23 cellular contexts compared by ENCODE assay signal in genomic region chr12:124082676-124083075, GRCh38.
"Had no signal": no experiment of that assay in that cellular context is flagged by ENCODE, and none has a peak within 500 bp of the region (broad histone marks: within the 10 kb centered on the region; RNA-seq: fewer than 3 reads in every experiment).

No MANE protein-coding gene starts in this region.

- H3K27ac Mint-ChIP-seq: dendritic cell treated with granulocyte-macrophage colony-stimulating factor and Interleukin-4, amounts not matched to agents 40 ng/mL and 50 ng/mL, for 4 days; effector memory CD8-positive, alpha-beta T cell; immature natural killer cell; nephron; progenitor cell of endocrine pancreas had no signal

- H3K36me3 Mint-ChIP-seq: immature natural killer cell had no signal

- H3K4me1 ChIP-seq: stomach had no signal

- DNase-seq: effector memory CD8-positive, alpha-beta T cell; immature natural killer cell; kidney; left cardiac atrium; left ventricle myocardium superior; mesenchymal stem cell; naive B cell; right cardiac atrium; small intestine; stimulated activated CD4-positive, alpha-beta T cell treated with anti-CD3 and anti-CD28 coated beads, Interleukin-12 subunit alpha, Interleukin-12 subunit beta, amount 100 ng/mL, for 4 hours; stimulated activated naive CD4-positive, alpha-beta T cell; stomach; substantia nigra; transverse colon had no signal

- FAIRE-seq: colon, kidney, small intestine had no signal

- H3K9me3 Mint-ChIP-seq: dendritic cell treated with granulocyte-macrophage colony-stimulating factor and Interleukin-4, amounts not matched to agents 40 ng/mL and 50 ng/mL, for 4 days; effector memory CD8-positive, alpha-beta T cell; immature natural killer cell; nephron had no signal

- H3K9me3 ChIP-seq: esophagus muscularis mucosa, gastroesophageal sphincter, stomach, thoracic aorta, transverse colon had no signal

- H3K36me3 ChIP-seq: esophagus muscularis mucosa, gastroesophageal sphincter, stomach, thoracic aorta, transverse colon had no signal

- H3K27ac ChIP-seq: epithelial cell of prostate, esophagus muscularis mucosa, gastroesophageal sphincter, stomach, thoracic aorta, transverse colon had no signal

- H3K4me3 Mint-ChIP-seq: dendritic cell treated with granulocyte-macrophage colony-stimulating factor and Interleukin-4, amounts not matched to agents 40 ng/mL and 50 ng/mL, for 4 days; effector memory CD8-positive, alpha-beta T cell; immature natural killer cell; naive B cell; nephron had no signal

- H3K4me3 ChIP-seq: esophagus muscularis mucosa, gastroesophageal sphincter, lung, stomach, thoracic aorta, transverse colon had no signal

- H3K27me3 Mint-ChIP-seq: naive B cell, progenitor cell of endocrine pancreas had no signal

- H3K4me1 Mint-ChIP-seq: naive B cell had no signal
